ENCODE assay signal across 8 cellular contexts in the genomic region with DNA sequence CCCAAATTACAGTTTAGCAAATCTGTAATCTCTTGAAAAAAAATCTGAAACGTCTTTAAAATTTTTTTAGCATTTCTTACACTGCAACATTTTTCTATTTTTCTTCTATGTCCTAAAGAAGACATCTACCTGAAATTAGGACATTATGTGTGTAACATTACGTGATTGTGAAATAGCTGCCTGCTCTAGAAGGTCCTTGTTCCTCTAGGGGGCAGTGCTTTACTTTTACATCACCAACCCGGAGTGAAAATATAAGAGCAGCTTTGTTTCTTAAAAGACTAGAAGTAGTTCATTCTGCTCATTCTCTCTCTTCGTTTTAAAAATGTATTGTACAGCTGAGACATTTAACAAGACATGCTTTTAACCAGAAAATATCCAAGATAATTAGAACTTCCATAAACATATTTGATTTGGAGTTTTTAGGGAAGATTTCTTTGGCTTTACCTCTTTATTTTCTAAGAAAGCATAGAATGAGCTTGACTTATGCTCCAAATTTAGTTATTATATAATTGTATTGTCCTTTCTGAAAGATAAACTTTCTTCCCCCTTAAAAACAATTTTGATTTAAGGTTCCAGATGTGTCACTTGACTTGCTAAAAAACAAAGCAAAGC. TPM values are rescaled to one million over a fixed set of nuclear protein-coding genes. Genes with fewer than 3 reads are reported as not detected.
DNase-seq lines count a peak whose midpoint lies in the region; ATAC-seq and TF ChIP-seq lines count a peak whose summit lies in the region.

No MANE protein-coding gene starts in this region.

- no peak overlapping the region for H3K4me3 Mint-ChIP-seq in stimulated activated naive CD8-positive, alpha-beta T cell treated with anti-CD3 and anti-CD28 coated beads, Interleukin-15, amount 100 ng/mL, for 72 hours

- H2AFZ ChIP-seq in OCI-LY1 (ENCODE audit: low read length): no peak overlapping the region
- H2AFZ ChIP-seq in mammary epithelial cell (ENCODE audit: low read depth, low read length): no peak overlapping the region

- intact Hi-C loops in Right ventricle myocardium inferior (cut with DNase I): loop anchor here (2.0 kb wide), 1 partner anchor 304 kb away; no protein-coding TSS in a partner anchor
- intact Hi-C loops in cardiac septum (cut with DNase I): loop anchor here (5.0 kb wide), 1 partner anchor 301 kb away; no protein-coding TSS in a partner anchor
- intact Hi-C loops in mammary epithelial cell (cut with micrococcal nuclease): loop anchor here (2.0 to 10.0 kb wide), 3 partner anchors 304 to 1596 kb away; partner anchors contain the start of gene RGMB

- H3K27ac ChIP-seq in OCI-LY1 (ENCODE audit: low read depth, low read length, poor library complexity, severe bottlenecking) (no peak overlapping the region), mammary epithelial cell (ENCODE audit: insufficient read depth, low read depth, low read length) (no peak overlapping the region)

- H3F3A ChIP-seq in OCI-LY1 (ENCODE audit: insufficient read depth, low read length): no peaks in the 10 kb centered on the region

- no peak for TF ChIP-seq EP300 in Ishikawa (IDR thresholded peaks at IDR 0.05; ENCODE audit: borderline replicate concordance)

- in situ Hi-C loops in mammary epithelial cell (cut with MboI; ENCODE audit: low sequenced_read_pairs in 2 of 2): no loop called here

- H3K9me3 ChIP-seq in OCI-LY1 (ENCODE audit: low read length): no peaks in the 10 kb centered on the region
- no peaks in the 10 kb centered on the region for H3K9me3 ChIP-seq in mammary epithelial cell (replicated peaks; ENCODE audit: insufficient read depth, low read length)

- H3K27me3 Mint-ChIP-seq in stimulated activated naive CD8-positive, alpha-beta T cell treated with anti-CD3 and anti-CD28 coated beads, Interleukin-15, amount 100 ng/mL, for 72 hours: no peaks in the 10 kb centered on the region

- 1% methylated on average over 4 of the region's 4 CpGs for WGBS in mammary epithelial cell (ENCODE audit: low coverage, missing lambda C conversion rate)

- no peak overlapping the region for H3K27ac Mint-ChIP-seq in stimulated activated naive CD8-positive, alpha-beta T cell treated with anti-CD3 and anti-CD28 coated beads, Interleukin-15, amount 100 ng/mL, for 72 hours

- H3K36me3 ChIP-seq in OCI-LY1 (ENCODE audit: insufficient read depth, low read length): no peaks in the 10 kb centered on the region
- no peaks in the 10 kb centered on the region for H3K36me3 ChIP-seq in mammary epithelial cell (ENCODE audit: insufficient read depth, low read length)

- dilution Hi-C loops in mammary epithelial cell (cut with HindIII; ENCODE audit: low sequenced_read_pairs): no loop called here

- H3K9ac ChIP-seq in OCI-LY1 (ENCODE audit: low read length) (no peak overlapping the region), mammary epithelial cell (ENCODE audit: insufficient read depth, low read length) (no peak overlapping the region)

- H3K4me2 ChIP-seq in OCI-LY1 (ENCODE audit: low read length) (no peak overlapping the region), mammary epithelial cell (ENCODE audit: insufficient read depth, low read depth, low read length) (no peak overlapping the region)

- H3K27me3 ChIP-seq in OCI-LY1 (ENCODE audit: insufficient read depth, low read length) (no peaks in the 10 kb centered on the region), mammary epithelial cell (ENCODE audit: insufficient read depth, low read length) (no peaks in the 10 kb centered on the region)

- H3K79me2 ChIP-seq in OCI-LY1 (ENCODE audit: insufficient read depth, low read length): no peaks in the 10 kb centered on the region
- no peaks in the 10 kb centered on the region for H3K79me2 ChIP-seq in mammary epithelial cell (ENCODE audit: insufficient read depth, low read length)

- H3K4me3 ChIP-seq in OCI-LY1 (ENCODE audit: low read depth, low read length, poor library complexity, severe bottlenecking) (no peak overlapping the region), mammary epithelial cell (replicated peaks in 1 of 3; ENCODE audit: insufficient read depth in 1 of 3, low read depth in 2 of 3, low read length in 3 of 3) (no peak overlapping the region)

- CTCF ChIA-PET in mammary epithelial cell (lab: Charles Lee; ENCODE audit: low non-redundant PET): interaction anchor here (0.6 to 0.7 kb wide), 4 partner anchors 60 to 951 kb away, joined by 3 to 7 read pairs (median 4); no protein-coding TSS in a partner anchor

- peak; percentile 76 for ATAC-seq in Right ventricle myocardium inferior
- ATAC-seq in GM21825 (IDR thresholded peaks at IDR 0.05; ENCODE audit: unreplicated experiment): peak; percentile 92
- peak; percentile 76 for ATAC-seq in stimulated activated naive CD8-positive, alpha-beta T cell treated with anti-CD3 and anti-CD28 coated beads, Interleukin-15, amount 100 ng/mL, for 72 hours

- no TSS peak for BruUV-seq in mammary epithelial cell (replicated peaks; lab: Mats Ljungman, UMichigan)

- peaks cover 0 to 8% of the 10 kb centered on the region in 2 donors for H3K9me3 Mint-ChIP-seq in stimulated activated naive CD8-positive, alpha-beta T cell treated with anti-CD3 and anti-CD28 coated beads, Interleukin-15, amount 100 ng/mL, for 72 hours

- H4K20me1 ChIP-seq in OCI-LY1 (ENCODE audit: insufficient read depth, low read length) (no peaks in the 10 kb centered on the region), mammary epithelial cell (ENCODE audit: insufficient read depth, low read length) (no peaks in the 10 kb centered on the region)

- H3K4me1 ChIP-seq in OCI-LY1 (ENCODE audit: insufficient read depth, low read length, severe bottlenecking) (no peaks in the 10 kb centered on the region), mammary epithelial cell (ENCODE audit: insufficient read depth, low read length) (no peaks in the 10 kb centered on the region)

- TF ChIP-seq CTCF in OCI-LY1 (IDR thresholded peaks at IDR 0.05; ENCODE audit: low read length) (peak; percentile 89), mammary epithelial cell (conservative IDR thresholded peaks at IDR 0.05 in 1 of 2, IDR thresholded peaks at IDR 0.05 in 1 of 2; ENCODE audit: extremely low read depth in 1 of 2, insufficient read depth in 1 of 2, low read depth in 1 of 2, low read length in 2 of 2) (peak; percentile 81 to 84)

- no peaks in the 10 kb centered on the region for H3K4me1 Mint-ChIP-seq in stimulated activated naive CD8-positive, alpha-beta T cell treated with anti-CD3 and anti-CD28 coated beads, Interleukin-15, amount 100 ng/mL, for 72 hours

- peak; percentile 81 for TF ChIP-seq RAD21 in Ishikawa (IDR thresholded peaks at IDR 0.05; ENCODE audit: low read depth)

- H3K9me2 ChIP-seq in OCI-LY1 (ENCODE audit: low read depth, low read length): no peaks in the 10 kb centered on the region

- DNase-seq in Right ventricle myocardium inferior (ENCODE audit: missing footprints) (no peak), cardiac septum (ENCODE audit: low spot score) (no peak), mammary epithelial cell (peak; percentile 58), iris pigment epithelial cell (ENCODE audit: low read depth) (peak; percentile 84)
- peak; percentile 11 to 14 for DNase-seq in stimulated activated naive CD8-positive, alpha-beta T cell treated with anti-CD3 and anti-CD28 coated beads, Interleukin-15, amount 100 ng/mL, for 72 hours

TF ChIP-seq in Ishikawa, 13 proteins besides CTCF, POLR2A, EP300 and RAD21:
- TF ChIP-seq ZBTB7A (IDR thresholded peaks at IDR 0.05; ENCODE audit: low read depth) (no peak), CEBPB (IDR thresholded peaks at IDR 0.05) (peak; percentile 99)

RNA-seq across cellular contexts. Expression of gene RIOK2, which starts 48.1 kb away (rescaled TPM):
- total RNA-seq in Right ventricle myocardium inferior (18.3 TPM), cardiac septum (19.2 TPM), mammary epithelial cell (10 to 100 TPM; 18.5 to 38.3 TPM)
- polyA plus RNA-seq in mammary epithelial cell: 5.9 TPM
- 16.2 TPM for polyA minus RNA-seq in mammary epithelial cell

Comparison
In these comparisons a context has a peak if more than half of its experiments do, and no peak if none do; other contexts are left out.
1. DNase-seq: peak in mammary epithelial cell (single experiment), iris pigment epithelial cell (single experiment) and stimulated activated naive CD8-positive, alpha-beta T cell treated with anti-CD3 and anti-CD28 coated beads, Interleukin-15, amount 100 ng/mL, for 72 hours (2 of 2); none in Right ventricle myocardium inferior (single experiment) and cardiac septum (single experiment).
2. Peak in every context shown above with its lines, with median percentiles within 50 percentile points of each other: ATAC-seq.